22 cellular contexts compared by ENCODE assay signal in the genomic region with DNA sequence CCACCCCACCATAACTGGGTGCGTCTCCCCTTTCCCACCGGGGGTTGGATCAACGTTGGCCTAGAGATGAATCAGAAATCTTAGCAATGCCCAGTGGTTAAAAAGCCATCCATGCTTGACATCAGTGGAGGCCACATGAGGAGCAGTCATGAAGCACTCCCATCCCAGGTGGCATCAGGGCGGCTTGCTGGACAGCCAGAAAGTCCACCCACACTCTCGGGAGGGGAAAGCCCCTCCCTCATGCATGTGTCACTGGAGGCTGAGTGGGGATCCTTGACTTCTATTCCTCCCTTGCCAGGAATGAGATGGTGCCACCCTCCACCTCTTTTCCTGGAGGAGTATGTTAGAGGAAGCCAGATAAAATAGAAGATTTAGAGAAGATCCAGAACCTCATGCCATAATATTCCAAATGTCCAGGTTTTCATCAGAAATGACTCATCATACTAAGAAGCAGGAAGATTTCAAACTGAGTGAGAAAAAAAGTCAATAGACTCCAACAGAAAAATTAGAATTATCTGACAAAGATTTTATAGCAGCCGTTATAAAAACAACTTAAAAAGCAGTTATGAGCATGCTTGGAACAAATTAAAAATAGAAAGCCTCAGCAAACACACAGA.
A peak's percentile ranks its signal among the peaks of the same experiment; 100 is the strongest.
DNase-seq lines count a peak whose midpoint lies in the region; TF ChIP-seq lines count a peak whose summit lies in the region.
"Had no signal": no experiment of that assay in that cellular context is flagged by ENCODE, and none has a peak within 500 bp of the region (broad histone marks: within the 10 kb centered on the region; RNA-seq: fewer than 3 reads in every experiment).

No MANE protein-coding gene starts in this region.

- peaks cover 0 to 5% of the 10 kb centered on the region in 2 donors for H3K9me3 ChIP-seq in ascending aorta
- H3K9me3 ChIP-seq: Peyer's patch, thyroid gland had no signal

- H3K27me3 ChIP-seq in ascending aorta = no peaks in the 10 kb centered on the region
- H3K27me3 ChIP-seq: adrenal gland, cardiac muscle cell, Peyer's patch, spleen, thyroid gland had no signal

- no peak for TF ChIP-seq CTCF in ascending aorta (IDR thresholded peaks at IDR 0.05)

- H3K27ac ChIP-seq in ascending aorta = peak overlapping the region; percentile 43 to 53
- peak overlapping the region; percentile 6 for H3K27ac ChIP-seq in temporal lobe (ENCODE audit: low read depth, low read length)
- H3K27ac ChIP-seq: adrenal gland, cardiac muscle cell, KMS-11, Peyer's patch, spleen, thyroid gland had no signal

- DNase-seq in EH (ENCODE audit: low read depth) (peak; percentile 68), ascending aorta (ENCODE audit: low spot score in 2 of 2) (no peak), kidney glomerular epithelial cell (lab: John Stamatoyannopoulos, UW) (peak; percentile 82), NCI-H1105 (lab: John Stamatoyannopoulos, UW) (no peak), iPS-NIHi7 (ENCODE audit: extremely low spot score) (no peak), NCI-H82 treated with DMSO at 0.1 percent for 48 hours (lab: John Stamatoyannopoulos, UW; ENCODE audit: unreplicated experiment) (no peak)
- DNase-seq: activated CD4-positive, alpha-beta T cell treated with anti-CD3 and anti-CD28 coated beads for 36 hours; activated T-cell treated with anti-CD3 and anti-CD28 coated beads, Interleukin-2, amount 50 U/mL, for 24 hours; adrenal gland; CD8-positive, alpha-beta T cell; head of caudate nucleus; MV-4-11; NCI-H524; nucleus accumbens; Peyer's patch; spleen; stimulated activated CD4-positive, alpha-beta T cell treated with anti-CD3 and anti-CD28 coated beads, Interleukin-4, amount 100 ng/mL, for 1 hour; stimulated activated naive CD8-positive, alpha-beta T cell treated with anti-CD3 and anti-CD28 coated beads, Interleukin-15, Interleukin-2, amounts not matched to agents 100 U/mL and 50 U/mL, for 24 hours; thyroid gland had no signal

- peaks cover 0 to 13% of the 10 kb centered on the region in 2 donors for H3K4me1 ChIP-seq in ascending aorta
- H3K4me1 ChIP-seq: adrenal gland, Peyer's patch, thyroid gland had no signal

- intact Hi-C loops in ascending aorta (cut with DNase I) = loop anchor here (5.0 kb wide), 1 partner anchor 43 kb away; no protein-coding TSS in a partner anchor

- H3K4me3 ChIP-seq in ascending aorta = no peak overlapping the region
- H3K4me3 ChIP-seq: adrenal gland, cardiac muscle cell, Peyer's patch, spleen, thyroid gland had no signal

- no peaks in the 10 kb centered on the region for H3K36me3 ChIP-seq in ascending aorta
- H3K36me3 ChIP-seq: adrenal gland, cardiac muscle cell, Peyer's patch, spleen, thyroid gland had no signal

Comparison
In these comparisons a context has a peak if more than half of its experiments do, and no peak if none do; other contexts are left out.
1. DNase-seq: peak in EH (single experiment) and kidney glomerular epithelial cell (single experiment); none in ascending aorta (0 of 2), NCI-H1105 (single experiment), iPS-NIHi7 (single experiment) and NCI-H82 treated with DMSO at 0.1 percent for 48 hours (single experiment).